Comparison of ENCODE assay signal across 8 cellular contexts in the genomic region with DNA sequence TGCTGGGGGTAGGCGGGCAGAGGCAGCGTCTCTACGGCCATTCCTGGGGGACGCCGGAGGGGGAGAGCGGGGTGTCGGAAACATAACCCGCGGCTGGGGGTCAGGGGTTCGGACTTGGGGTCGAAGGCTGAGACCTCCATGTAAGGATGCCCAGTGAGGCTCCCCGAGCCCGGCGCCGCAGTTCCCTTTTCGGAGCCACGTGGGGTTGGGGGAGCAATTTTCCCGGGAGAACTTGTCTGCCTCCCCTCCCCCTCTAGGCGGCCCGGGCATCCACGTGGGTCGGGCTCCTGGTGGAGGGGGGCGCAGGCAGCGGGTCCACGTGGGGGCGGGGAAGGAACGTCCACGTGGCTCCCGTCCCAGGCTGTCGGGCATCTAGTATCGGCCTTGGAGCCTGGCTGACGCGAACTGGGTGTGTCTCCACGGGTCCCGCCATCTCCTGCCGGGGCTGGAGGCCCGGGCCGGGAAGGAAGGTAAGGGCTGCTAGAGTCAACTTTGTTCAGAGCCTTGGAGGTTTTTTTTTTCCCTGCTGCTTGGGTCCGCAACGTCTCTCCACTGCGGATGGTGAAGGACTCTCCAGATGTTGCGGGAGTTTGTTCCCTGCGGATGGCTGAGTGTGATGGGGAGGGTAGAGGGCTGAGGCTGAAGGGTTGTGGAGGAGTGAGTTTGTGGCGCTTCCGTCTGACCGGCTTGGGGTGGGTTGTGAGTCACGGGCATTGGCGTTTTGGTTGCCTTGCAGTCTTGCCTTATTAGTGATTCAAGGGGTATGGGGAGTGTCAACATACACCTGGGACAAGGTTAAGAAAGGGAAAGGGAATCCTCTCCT. TPM values are rescaled to one million over a fixed set of nuclear protein-coding genes. Genes with fewer than 3 reads are reported as not detected.
A peak's percentile ranks its signal among the peaks of the same experiment; 100 is the strongest.
DNase-seq lines count a peak whose midpoint lies in the region; ATAC-seq and TF ChIP-seq lines count a peak whose summit lies in the region.

No MANE protein-coding gene starts in this region.

- peaks cover 6% of the 10 kb centered on the region in 2 donors for H3K36me3 ChIP-seq in thyroid gland

- TF ChIP-seq CTCF in thyroid gland (IDR thresholded peaks at IDR 0.05): no peak

- peak; percentile 89 for DNase-seq in DMS 273 (lab: John Stamatoyannopoulos, UW; ENCODE audit: unreplicated experiment)
- DNase-seq in RKO (ENCODE audit: low spot score): peak; percentile 85
- DNase-seq in activated naive CD4-positive, alpha-beta T cell treated with anti-CD3 and anti-CD28 coated beads, Interleukin-2, amount 50 U/mL, for 72 hours (ENCODE audit: low spot score in 2 of 2): peak; percentile 62 to 76
- peak; percentile 48 to 91 (median 78) for DNase-seq in head of caudate nucleus
- DNase-seq in occipital lobe (lab: John Stamatoyannopoulos, UW): peak; percentile 55
- peak; percentile 62 to 80 for DNase-seq in thyroid gland

- intact Hi-C loops in head of caudate nucleus (cut with DNase I): loop anchor here (2.0 kb wide), 1 partner anchor 77 kb away; a partner anchor contains a TSS
- intact Hi-C loops in thyroid gland (cut with DNase I): no loop called here

- H3K4me3 ChIP-seq in thyroid gland (replicated peaks in 1 of 3): peak overlapping the region; percentile 45 to 74 (median 67)

- 0 to 1% methylated on average over 28 to 34 of the region's 48 CpGs for WGBS in thyroid gland, 2 donors

- ATAC-seq in HG03064 (IDR thresholded peaks at IDR 0.05; ENCODE audit: low read depth, unreplicated experiment): peak; percentile 7
- ATAC-seq in activated naive CD4-positive, alpha-beta T cell treated with anti-CD3 and anti-CD28 coated beads, Interleukin-2, amount 50 U/mL, for 72 hours: peak; percentile 32 to 61
- no peak for ATAC-seq in GM21515 (IDR thresholded peaks at IDR 0.05; ENCODE audit: unreplicated experiment)

- H3K27ac Mint-ChIP-seq in activated naive CD4-positive, alpha-beta T cell treated with anti-CD3 and anti-CD28 coated beads, Interleukin-2, amount 50 U/mL, for 72 hours: peak overlapping the region; percentile 97 to 98

- peaks cover 24 to 31% of the 10 kb centered on the region in 2 donors for H3K36me3 Mint-ChIP-seq in activated naive CD4-positive, alpha-beta T cell treated with anti-CD3 and anti-CD28 coated beads, Interleukin-2, amount 50 U/mL, for 72 hours

- H3K9me3 ChIP-seq in thyroid gland: no peaks in the 10 kb centered on the region

- no peaks in the 10 kb centered on the region for H3K9me3 Mint-ChIP-seq in activated naive CD4-positive, alpha-beta T cell treated with anti-CD3 and anti-CD28 coated beads, Interleukin-2, amount 50 U/mL, for 72 hours

- peak overlapping the region; percentile 5 to 88 (median 84) for H3K27ac ChIP-seq in thyroid gland

- TF ChIP-seq POLR2A in thyroid gland (IDR thresholded peaks at IDR 0.05): no peak

- H3K4me1 ChIP-seq in thyroid gland: peaks cover 8 to 24% of the 10 kb centered on the region in 2 donors

- H3K27me3 ChIP-seq in thyroid gland: no peaks in the 10 kb centered on the region

RNA-seq across cellular contexts. Expression of a gene that starts 0.7 kb away (rescaled TPM):
- 10 to 100 TPM; 54.2 to 59.1 TPM for total RNA-seq in activated naive CD4-positive, alpha-beta T cell treated with anti-CD3 and anti-CD28 coated beads, Interleukin-2, amount 50 U/mL, for 72 hours
- 8.4 TPM for total RNA-seq in occipital lobe
- total RNA-seq in thyroid gland: 10 to 100 TPM; 11.7 to 27.5 (median 16.6) TPM

RNA-seq across cellular contexts. Expression of a gene that starts 13.4 kb away (rescaled TPM):
- 10 to 100 TPM; 68.7 to 94.9 TPM for total RNA-seq in activated naive CD4-positive, alpha-beta T cell treated with anti-CD3 and anti-CD28 coated beads, Interleukin-2, amount 50 U/mL, for 72 hours
- 70.8 TPM for total RNA-seq in occipital lobe
- 10 to 100 TPM; 49.8 to 67.3 (median 54.8) TPM for total RNA-seq in thyroid gland

RNA-seq across cellular contexts. Expression of a gene that starts 18.6 kb away (rescaled TPM):
- 100 to 1,000 TPM; 101 to 147 TPM for total RNA-seq in activated naive CD4-positive, alpha-beta T cell treated with anti-CD3 and anti-CD28 coated beads, Interleukin-2, amount 50 U/mL, for 72 hours
- 32.4 TPM for total RNA-seq in occipital lobe
- total RNA-seq in thyroid gland: 10 to 100 TPM; 52.7 to 80.8 (median 65.1) TPM
